Comparison of ENCODE assay signal across 1 cellular context in the genomic region with DNA sequence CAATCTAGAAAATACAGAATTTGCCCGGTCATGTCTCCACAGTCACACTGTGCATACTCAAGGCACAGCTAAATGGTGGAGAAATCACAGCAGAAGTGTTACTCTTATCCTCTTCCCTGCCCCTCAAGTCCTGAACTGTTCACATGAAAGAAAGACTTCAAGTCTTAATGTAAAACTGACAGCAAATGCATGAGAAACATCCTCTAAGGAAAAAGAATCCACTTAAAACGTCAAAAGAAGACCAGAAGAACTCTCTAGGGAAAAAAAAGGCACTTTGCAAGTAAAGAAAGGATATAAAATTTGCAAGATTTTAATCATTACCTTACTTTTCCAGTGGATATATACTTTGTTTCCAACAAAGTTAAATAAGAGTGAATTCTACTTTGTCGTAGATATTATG.
TF ChIP-seq lines count a peak whose summit lies in the region.

No MANE protein-coding gene starts in this region.

TF ChIP-seq in K562, 482 proteins besides CTCF, POLR2A, EP300 and RAD21 (continued from another document):
- TF ChIP-seq, protein P1, sequence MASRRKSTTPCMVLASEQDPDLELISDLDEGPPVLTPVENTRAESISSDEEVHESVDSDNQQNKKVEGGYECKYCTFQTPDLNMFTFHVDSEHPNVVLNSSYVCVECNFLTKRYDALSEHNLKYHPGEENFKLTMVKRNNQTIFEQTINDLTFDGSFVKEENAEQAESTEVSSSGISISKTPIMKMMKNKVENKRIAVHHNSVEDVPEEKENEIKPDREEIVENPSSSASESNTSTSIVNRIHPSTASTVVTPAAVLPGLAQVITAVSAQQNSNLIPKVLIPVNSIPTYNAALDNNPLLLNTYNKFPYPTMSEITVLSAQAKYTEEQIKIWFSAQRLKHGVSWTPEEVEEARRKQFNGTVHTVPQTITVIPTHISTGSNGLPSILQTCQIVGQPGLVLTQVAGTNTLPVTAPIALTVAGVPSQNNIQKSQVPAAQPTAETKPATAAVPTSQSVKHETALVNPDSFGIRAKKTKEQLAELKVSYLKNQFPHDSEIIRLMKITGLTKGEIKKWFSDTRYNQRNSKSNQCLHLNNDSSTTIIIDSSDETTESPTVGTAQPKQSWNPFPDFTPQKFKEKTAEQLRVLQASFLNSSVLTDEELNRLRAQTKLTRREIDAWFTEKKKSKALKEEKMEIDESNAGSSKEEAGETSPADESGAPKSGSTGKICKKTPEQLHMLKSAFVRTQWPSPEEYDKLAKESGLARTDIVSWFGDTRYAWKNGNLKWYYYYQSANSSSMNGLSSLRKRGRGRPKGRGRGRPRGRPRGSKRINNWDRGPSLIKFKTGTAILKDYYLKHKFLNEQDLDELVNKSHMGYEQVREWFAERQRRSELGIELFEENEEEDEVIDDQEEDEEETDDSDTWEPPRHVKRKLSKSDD (conservative IDR thresholded peaks at IDR 0.05; ENCODE audit: low read length): no peak
- TF ChIP-seq, protein P2, sequence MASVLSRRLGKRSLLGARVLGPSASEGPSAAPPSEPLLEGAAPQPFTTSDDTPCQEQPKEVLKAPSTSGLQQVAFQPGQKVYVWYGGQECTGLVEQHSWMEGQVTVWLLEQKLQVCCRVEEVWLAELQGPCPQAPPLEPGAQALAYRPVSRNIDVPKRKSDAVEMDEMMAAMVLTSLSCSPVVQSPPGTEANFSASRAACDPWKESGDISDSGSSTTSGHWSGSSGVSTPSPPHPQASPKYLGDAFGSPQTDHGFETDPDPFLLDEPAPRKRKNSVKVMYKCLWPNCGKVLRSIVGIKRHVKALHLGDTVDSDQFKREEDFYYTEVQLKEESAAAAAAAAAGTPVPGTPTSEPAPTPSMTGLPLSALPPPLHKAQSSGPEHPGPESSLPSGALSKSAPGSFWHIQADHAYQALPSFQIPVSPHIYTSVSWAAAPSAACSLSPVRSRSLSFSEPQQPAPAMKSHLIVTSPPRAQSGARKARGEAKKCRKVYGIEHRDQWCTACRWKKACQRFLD (CRISPR knock-in tag; IDR thresholded peaks at IDR 0.05): no peak
- TF ChIP-seq ZBTB9 (CRISPR knock-in tag; IDR thresholded peaks at IDR 0.05) (no peak), ZFP1 (CRISPR knock-in tag; IDR thresholded peaks at IDR 0.05) (no peak), TCF7L2 (IDR thresholded peaks at IDR 0.05; ENCODE audit: low read depth, low read length) (no peak), TCF7 (IDR thresholded peaks at IDR 0.05; ENCODE audit: borderline replicate concordance) (no peak), RFX7 (CRISPR knock-in tag; IDR thresholded peaks at IDR 0.05) (no peak), FOSL1 (tag; conservative IDR thresholded peaks at IDR 0.05) (no peak), ARNT (IDR thresholded peaks at IDR 0.05) (no peak), MEIS2 (IDR thresholded peaks at IDR 0.05; ENCODE audit: partially characterized antibody) (no peak), PHF21A (IDR thresholded peaks at IDR 0.05; ENCODE audit: borderline replicate concordance, low read depth) (no peak), ZNF12 (CRISPR knock-in tag; IDR thresholded peaks at IDR 0.05) (no peak), NONO (IDR thresholded peaks at IDR 0.05; ENCODE audit: low read depth in 2 of 2, low read length in 1 of 2) (no peak)
- TF ChIP-seq, protein P3, sequence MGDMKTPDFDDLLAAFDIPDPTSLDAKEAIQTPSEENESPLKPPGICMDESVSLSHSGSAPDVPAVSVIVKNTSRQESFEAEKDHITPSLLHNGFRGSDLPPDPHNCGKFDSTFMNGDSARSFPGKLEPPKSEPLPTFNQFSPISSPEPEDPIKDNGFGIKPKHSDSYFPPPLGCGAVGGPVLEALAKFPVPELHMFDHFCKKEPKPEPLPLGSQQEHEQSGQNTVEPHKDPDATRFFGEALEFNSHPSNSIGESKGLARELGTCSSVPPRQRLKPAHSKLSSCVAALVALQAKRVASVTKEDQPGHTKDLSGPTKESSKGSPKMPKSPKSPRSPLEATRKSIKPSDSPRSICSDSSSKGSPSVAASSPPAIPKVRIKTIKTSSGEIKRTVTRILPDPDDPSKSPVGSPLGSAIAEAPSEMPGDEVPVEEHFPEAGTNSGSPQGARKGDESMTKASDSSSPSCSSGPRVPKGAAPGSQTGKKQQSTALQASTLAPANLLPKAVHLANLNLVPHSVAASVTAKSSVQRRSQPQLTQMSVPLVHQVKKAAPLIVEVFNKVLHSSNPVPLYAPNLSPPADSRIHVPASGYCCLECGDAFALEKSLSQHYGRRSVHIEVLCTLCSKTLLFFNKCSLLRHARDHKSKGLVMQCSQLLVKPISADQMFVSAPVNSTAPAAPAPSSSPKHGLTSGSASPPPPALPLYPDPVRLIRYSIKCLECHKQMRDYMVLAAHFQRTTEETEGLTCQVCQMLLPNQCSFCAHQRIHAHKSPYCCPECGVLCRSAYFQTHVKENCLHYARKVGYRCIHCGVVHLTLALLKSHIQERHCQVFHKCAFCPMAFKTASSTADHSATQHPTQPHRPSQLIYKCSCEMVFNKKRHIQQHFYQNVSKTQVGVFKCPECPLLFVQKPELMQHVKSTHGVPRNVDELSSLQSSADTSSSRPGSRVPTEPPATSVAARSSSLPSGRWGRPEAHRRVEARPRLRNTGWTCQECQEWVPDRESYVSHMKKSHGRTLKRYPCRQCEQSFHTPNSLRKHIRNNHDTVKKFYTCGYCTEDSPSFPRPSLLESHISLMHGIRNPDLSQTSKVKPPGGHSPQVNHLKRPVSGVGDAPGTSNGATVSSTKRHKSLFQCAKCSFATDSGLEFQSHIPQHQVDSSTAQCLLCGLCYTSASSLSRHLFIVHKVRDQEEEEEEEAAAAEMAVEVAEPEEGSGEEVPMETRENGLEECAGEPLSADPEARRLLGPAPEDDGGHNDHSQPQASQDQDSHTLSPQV (IDR thresholded peaks at IDR 0.05): no peak
- TF ChIP-seq, protein P4, sequence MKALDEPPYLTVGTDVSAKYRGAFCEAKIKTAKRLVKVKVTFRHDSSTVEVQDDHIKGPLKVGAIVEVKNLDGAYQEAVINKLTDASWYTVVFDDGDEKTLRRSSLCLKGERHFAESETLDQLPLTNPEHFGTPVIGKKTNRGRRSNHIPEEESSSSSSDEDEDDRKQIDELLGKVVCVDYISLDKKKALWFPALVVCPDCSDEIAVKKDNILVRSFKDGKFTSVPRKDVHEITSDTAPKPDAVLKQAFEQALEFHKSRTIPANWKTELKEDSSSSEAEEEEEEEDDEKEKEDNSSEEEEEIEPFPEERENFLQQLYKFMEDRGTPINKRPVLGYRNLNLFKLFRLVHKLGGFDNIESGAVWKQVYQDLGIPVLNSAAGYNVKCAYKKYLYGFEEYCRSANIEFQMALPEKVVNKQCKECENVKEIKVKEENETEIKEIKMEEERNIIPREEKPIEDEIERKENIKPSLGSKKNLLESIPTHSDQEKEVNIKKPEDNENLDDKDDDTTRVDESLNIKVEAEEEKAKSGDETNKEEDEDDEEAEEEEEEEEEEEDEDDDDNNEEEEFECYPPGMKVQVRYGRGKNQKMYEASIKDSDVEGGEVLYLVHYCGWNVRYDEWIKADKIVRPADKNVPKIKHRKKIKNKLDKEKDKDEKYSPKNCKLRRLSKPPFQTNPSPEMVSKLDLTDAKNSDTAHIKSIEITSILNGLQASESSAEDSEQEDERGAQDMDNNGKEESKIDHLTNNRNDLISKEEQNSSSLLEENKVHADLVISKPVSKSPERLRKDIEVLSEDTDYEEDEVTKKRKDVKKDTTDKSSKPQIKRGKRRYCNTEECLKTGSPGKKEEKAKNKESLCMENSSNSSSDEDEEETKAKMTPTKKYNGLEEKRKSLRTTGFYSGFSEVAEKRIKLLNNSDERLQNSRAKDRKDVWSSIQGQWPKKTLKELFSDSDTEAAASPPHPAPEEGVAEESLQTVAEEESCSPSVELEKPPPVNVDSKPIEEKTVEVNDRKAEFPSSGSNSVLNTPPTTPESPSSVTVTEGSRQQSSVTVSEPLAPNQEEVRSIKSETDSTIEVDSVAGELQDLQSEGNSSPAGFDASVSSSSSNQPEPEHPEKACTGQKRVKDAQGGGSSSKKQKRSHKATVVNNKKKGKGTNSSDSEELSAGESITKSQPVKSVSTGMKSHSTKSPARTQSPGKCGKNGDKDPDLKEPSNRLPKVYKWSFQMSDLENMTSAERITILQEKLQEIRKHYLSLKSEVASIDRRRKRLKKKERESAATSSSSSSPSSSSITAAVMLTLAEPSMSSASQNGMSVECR (CRISPR knock-in tag; IDR thresholded peaks at IDR 0.05): no peak
